Comparison of ENCODE assay signal across 11 cellular contexts in genomic region chr6:15907914-15908518, GRCh38.
DNase-seq lines count a peak whose midpoint lies in the region; FAIRE-seq and TF ChIP-seq lines count a peak whose summit lies in the region.
"Had no signal": no experiment of that assay in that cellular context is flagged by ENCODE, and none has a peak within 500 bp of the region (broad histone marks: within the 10 kb centered on the region; RNA-seq: fewer than 3 reads in every experiment).

No MANE protein-coding gene starts in this region.

- no peak overlapping the region for H3K9ac ChIP-seq in mammary epithelial cell (ENCODE audit: insufficient read depth, low read length)

- BruUV-seq in mammary epithelial cell (replicated peaks; lab: Mats Ljungman, UMichigan) (no TSS peak), A673 (replicated peaks; lab: Mats Ljungman, UMichigan) (no TSS peak)

- dilution Hi-C loops in mammary epithelial cell (cut with HindIII; ENCODE audit: low sequenced_read_pairs): no loop called here

- no peaks in the 10 kb centered on the region for H3K79me2 ChIP-seq in mammary epithelial cell (ENCODE audit: insufficient read depth, low read length)

- no peak overlapping the region for H3K4me2 ChIP-seq in mammary epithelial cell (ENCODE audit: insufficient read depth, low read depth, low read length)

- H3K4me3 ChIP-seq in HL-60 (replicated peaks; ENCODE audit: insufficient read depth, low read length) (no peak overlapping the region), mammary epithelial cell (replicated peaks in 1 of 3; ENCODE audit: insufficient read depth in 1 of 3, low read depth in 2 of 3, low read length in 3 of 3) (no peak overlapping the region), A673 (ENCODE audit: low read depth, low read length, poor library complexity, severe bottlenecking) (no peak overlapping the region)
- H3K4me3 ChIP-seq: left ventricle myocardium inferior had no signal

- CTCF ChIA-PET in mammary epithelial cell (lab: Charles Lee; ENCODE audit: low non-redundant PET) (no interaction called here), A673 (lab: Charles Lee) (no interaction called here)

- H3K27me3 ChIP-seq in HL-60 (ENCODE audit: insufficient read depth, poor library complexity, severe bottlenecking) (no peaks in the 10 kb centered on the region), mammary epithelial cell (ENCODE audit: insufficient read depth, low read length) (no peaks in the 10 kb centered on the region), A673 (replicated peaks; ENCODE audit: insufficient read depth, low read depth, low read length, poor library complexity) (no peaks in the 10 kb centered on the region)

- POLR2A ChIA-PET in A673 (lab: Charles Lee; ENCODE audit: low non-redundant PET): no interaction called here

- WGBS in mammary epithelial cell (ENCODE audit: low coverage, missing lambda C conversion rate): 57% methylated on average over 11 of the region's 11 CpGs

- intact Hi-C loops in mammary epithelial cell (cut with micrococcal nuclease): no loop called here
- intact Hi-C loops in A673 (cut with micrococcal nuclease; ENCODE audit: unreplicated experiment): no loop called here

- no peak overlapping the region for H2AFZ ChIP-seq in mammary epithelial cell (ENCODE audit: low read depth, low read length)

- in situ Hi-C loops in mammary epithelial cell (cut with MboI; ENCODE audit: low sequenced_read_pairs in 2 of 2): no loop called here

- no peaks in the 10 kb centered on the region for H4K20me1 ChIP-seq in mammary epithelial cell (ENCODE audit: insufficient read depth, low read length)

- TF ChIP-seq CTCF in HL-60 (IDR thresholded peaks at IDR 0.05; ENCODE audit: insufficient read depth, low read length) (no peak), mammary epithelial cell (conservative IDR thresholded peaks at IDR 0.05 in 1 of 2, IDR thresholded peaks at IDR 0.05 in 1 of 2; ENCODE audit: extremely low read depth in 1 of 2, insufficient read depth in 1 of 2, low read depth in 1 of 2, low read length in 2 of 2) (no peak), A673 (conservative IDR thresholded peaks at IDR 0.05; ENCODE audit: low read depth, low read length) (no peak)

- DNase-seq in HL-60 (ENCODE audit: low read depth in 1 of 2, low spot score in 1 of 2): no peak
- DNase-seq in NCI-H510A treated with DMSO at 0.1 percent for 48 hours (lab: John Stamatoyannopoulos, UW): peak; percentile 96
- DNase-seq in mammary epithelial cell: peak; percentile 9
- peak; percentile 42 for DNase-seq in retina
- no peak for DNase-seq in frontal cortex (ENCODE audit: low spot score in 2 of 2)
- no peak for DNase-seq in effector CD4-positive, alpha-beta T cell
- no peak for DNase-seq in A673 (ENCODE audit: low spot score)
- DNase-seq: activated T-cell treated with anti-CD3 and anti-CD28 coated beads, Interleukin-2, amount 50 U/mL, for 4 hours; CD4-positive, alpha-beta memory T cell; left ventricle myocardium inferior had no signal

- FAIRE-seq in frontal cortex (lab: Jason Lieb, UNC): no peak
- FAIRE-seq: HTR-8/SVneo had no signal

- H3K36me3 ChIP-seq in mammary epithelial cell (ENCODE audit: insufficient read depth, low read length): no peaks in the 10 kb centered on the region
- H3K36me3 ChIP-seq in A673 (ENCODE audit: insufficient read depth, low read length, poor library complexity, severe bottlenecking): no peaks in the 10 kb centered on the region
- H3K36me3 ChIP-seq: left ventricle myocardium inferior had no signal

- H3K4me1 ChIP-seq in mammary epithelial cell (ENCODE audit: insufficient read depth, low read length) (peaks cover 2% of the 10 kb centered on the region), A673 (ENCODE audit: insufficient read depth, low read length, poor library complexity, severe bottlenecking) (no peaks in the 10 kb centered on the region)

- H3K9me3 ChIP-seq in mammary epithelial cell (replicated peaks; ENCODE audit: insufficient read depth, low read length): no peaks in the 10 kb centered on the region
- H3K9me3 ChIP-seq in A673 (ENCODE audit: low read depth, low read length, poor library complexity, severe bottlenecking): no peaks in the 10 kb centered on the region

- H3K27ac ChIP-seq in HL-60 (replicated peaks) (0 out of 2 replicates have a peak overlapping the region, but pooled peaks have one; percentile 6), mammary epithelial cell (ENCODE audit: insufficient read depth, low read depth, low read length) (no peak overlapping the region), A673 (ENCODE audit: low read depth, low read length, poor library complexity, severe bottlenecking) (no peak overlapping the region)
- H3K27ac ChIP-seq: left ventricle myocardium inferior had no signal

Comparison
In these comparisons a context has a peak if more than half of its experiments do, and no peak if none do; other contexts are left out.
1. DNase-seq: peak in NCI-H510A treated with DMSO at 0.1 percent for 48 hours (single experiment), mammary epithelial cell (single experiment) and retina (single experiment); none in HL-60 (0 of 2), frontal cortex (0 of 2), effector CD4-positive, alpha-beta T cell (single experiment) and A673 (single experiment).